Comparison of ENCODE assay signal across 7 cellular contexts in the genomic region with DNA sequence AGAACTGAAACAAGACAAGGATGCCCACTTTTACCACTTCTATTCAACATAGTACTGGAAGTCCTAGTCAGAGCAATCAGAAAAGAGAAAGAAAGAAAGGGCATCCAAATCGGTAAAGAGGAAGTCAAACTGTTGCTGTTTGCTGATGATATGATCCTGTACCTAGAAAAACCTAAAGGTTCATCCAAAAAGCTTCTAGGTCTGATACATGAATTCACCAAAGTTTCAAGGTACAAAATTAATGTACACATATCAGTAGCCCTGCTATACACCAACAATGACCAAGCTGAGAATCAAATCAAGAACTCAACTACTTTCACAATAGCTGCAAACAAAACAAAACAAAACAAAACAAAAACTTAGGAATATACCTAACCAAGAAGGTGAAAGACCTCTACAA.
DNase-seq lines count a peak whose midpoint lies in the region; ATAC-seq, FAIRE-seq and TF ChIP-seq lines count a peak whose summit lies in the region.
"Not testable (repeated sequence)": the region's sequence is repeated elsewhere in the genome, so short reads cannot be mapped to it uniquely, and the experiment has no call there.

No MANE protein-coding gene starts in this region.

- POLR2A ChIA-PET in CD8-positive, alpha-beta memory T cell (lab: Charles Lee): interaction anchor here (1.2 kb wide), 1 partner anchor 8 kb away, joined by 5 read pairs; no protein-coding TSS in a partner anchor
- POLR2A ChIA-PET in GM12878 (lab: Charles Lee): not testable (repeated sequence)

- not testable (repeated sequence) for H3K27me3 ChIP-seq in CD8-positive, alpha-beta memory T cell (ENCODE audit: insufficient read depth, low read length, poor library complexity, severe bottlenecking); GM12878 (replicated peaks in 1 of 2; ENCODE audit: control insufficient read depth in 2 of 2, insufficient read depth in 2 of 2, low read length in 1 of 2)

- SMC1A ChIA-PET in GM12878 (lab: Charles Lee; ENCODE audit: uncharacterized antibody, unreplicated experiment): interaction anchor here (0.5 to 1.0 kb wide), 2 partner anchors 77 to 219 kb away, joined by 3 read pairs; no protein-coding TSS in a partner anchor

- in situ Hi-C loops in GM12878 (cut with MboI): not testable (repeated sequence)

- H2AFZ ChIP-seq in GM12878 (ENCODE audit: control insufficient read depth, low read depth, low read length): not testable (repeated sequence)

- peak; percentile 44 to 75 for ATAC-seq in activated CD4-positive, CD25-positive, alpha-beta regulatory T cell treated with anti-CD3 and anti-CD28 coated beads, Interleukin-2, amount 50 U/mL, for 24 hours
- ATAC-seq in activated CD8-positive, alpha-beta memory T cell treated with anti-CD3 and anti-CD28 coated beads, Interleukin-2, amount 10 ng/mL, durations not matched to agents 7 days and 5 days: peak; percentile 68
- ATAC-seq in GM12878: peak; percentile 71
- ATAC-seq in natural killer cell treated with Interleukin-12 subunit alpha and Interleukin-12 subunit beta and Interleukin-15 and Interleukin-18, amount 100 ng/mL, for 72 hours: peak in 1 of 2 donors; percentile 36

- 0% methylated on average over 1 of the region's 1 CpG for WGBS in GM12878 (ENCODE audit: insufficient coverage, insufficient replicate concordance, low lambda C conversion rate, missing lambda C conversion rate)

- DNase-seq in CD8-positive, alpha-beta memory T cell; activated CD8-positive, alpha-beta memory T cell treated with anti-CD3 and anti-CD28 coated beads, Interleukin-2, amount 10 ng/mL, durations not matched to agents 7 days and 5 days; activated naive CD4-positive, alpha-beta T cell treated with anti-CD3 and anti-CD28 coated beads, Interleukin-2, amount 10 ng/mL, durations not matched to agents 7 days and 5 days; GM12878 (ENCODE audit: low read depth, low spot score); natural killer cell treated with Interleukin-12 subunit alpha and Interleukin-12 subunit beta and Interleukin-15 and Interleukin-18, amount 100 ng/mL, for 72 hours (ENCODE audit: low spot score): not testable (repeated sequence)
- DNase-seq in OCI-M1 (lab: John Stamatoyannopoulos, UW): peak; percentile 11

- TF ChIP-seq CTCF in GM12878 (IDR thresholded peaks at IDR 0.05 in 2 of 3, conservative IDR thresholded peaks at IDR 0.05 in 1 of 3; ENCODE audit: control insufficient read depth in 2 of 3, extremely low read depth in 1 of 3, insufficient read depth in 1 of 3, low read depth in 3 of 3, low read length in 3 of 3): not testable (repeated sequence)

- H3K27me3 Mint-ChIP-seq in CD8-positive, alpha-beta memory T cell; activated naive CD4-positive, alpha-beta T cell treated with anti-CD3 and anti-CD28 coated beads, Interleukin-2, amount 10 ng/mL, durations not matched to agents 7 days and 5 days; natural killer cell treated with Interleukin-12 subunit alpha and Interleukin-12 subunit beta and Interleukin-15 and Interleukin-18, amount 100 ng/mL, for 72 hours: not testable (repeated sequence)
- H3K27me3 Mint-ChIP-seq in activated CD8-positive, alpha-beta memory T cell treated with anti-CD3 and anti-CD28 coated beads, Interleukin-2, amount 10 ng/mL, durations not matched to agents 7 days and 5 days: peaks cover 29% of the 10 kb centered on the region

- H3K4me2 ChIP-seq in GM12878 (ENCODE audit: control insufficient read depth, insufficient read depth): not testable (repeated sequence)

- TF ChIP-seq RAD21 in GM12878 (IDR thresholded peaks at IDR 0.05; ENCODE audit: insufficient read depth, low read depth, low read length): not testable (repeated sequence)

- H3K4me1 Mint-ChIP-seq in CD8-positive, alpha-beta memory T cell: peaks cover 57 to 91% (median 62%) of the 10 kb centered on the region in 3 donors
- H3K4me1 Mint-ChIP-seq in activated CD8-positive, alpha-beta memory T cell treated with anti-CD3 and anti-CD28 coated beads, Interleukin-2, amount 10 ng/mL, durations not matched to agents 7 days and 5 days: peaks cover 43% of the 10 kb centered on the region
- peaks cover 51% of the 10 kb centered on the region for H3K4me1 Mint-ChIP-seq in activated naive CD4-positive, alpha-beta T cell treated with anti-CD3 and anti-CD28 coated beads, Interleukin-2, amount 10 ng/mL, durations not matched to agents 7 days and 5 days
- peaks cover 35 to 40% of the 10 kb centered on the region in 2 donors for H3K4me1 Mint-ChIP-seq in natural killer cell treated with Interleukin-12 subunit alpha and Interleukin-12 subunit beta and Interleukin-15 and Interleukin-18, amount 100 ng/mL, for 72 hours (ENCODE audit: low read depth in 2 of 2)

- not testable (repeated sequence) for H3K36me3 Mint-ChIP-seq in CD8-positive, alpha-beta memory T cell; activated CD8-positive, alpha-beta memory T cell treated with anti-CD3 and anti-CD28 coated beads, Interleukin-2, amount 10 ng/mL, durations not matched to agents 7 days and 5 days; activated naive CD4-positive, alpha-beta T cell treated with anti-CD3 and anti-CD28 coated beads, Interleukin-2, amount 10 ng/mL, durations not matched to agents 7 days and 5 days; natural killer cell treated with Interleukin-12 subunit alpha and Interleukin-12 subunit beta and Interleukin-15 and Interleukin-18, amount 100 ng/mL, for 72 hours

- not testable (repeated sequence) for TF ChIP-seq POLR2A in GM12878 (IDR thresholded peaks at IDR 0.05; ENCODE audit: low read depth, low read length)

- peaks cover 45% of the 10 kb centered on the region for H3K4me1 ChIP-seq in CD8-positive, alpha-beta memory T cell (ENCODE audit: insufficient read depth, low read length)
- not testable (repeated sequence) for H3K4me1 ChIP-seq in GM12878 (ENCODE audit: control insufficient read depth, insufficient read depth, low read length)

- H3K4me3 Mint-ChIP-seq in CD8-positive, alpha-beta memory T cell: peak overlapping the region in 6 of 7 donors; percentile 35 to 67 (median 63)
- H3K4me3 Mint-ChIP-seq in activated CD8-positive, alpha-beta memory T cell treated with anti-CD3 and anti-CD28 coated beads, Interleukin-2, amount 10 ng/mL, durations not matched to agents 7 days and 5 days: peak overlapping the region; percentile 29
- H3K4me3 Mint-ChIP-seq in activated naive CD4-positive, alpha-beta T cell treated with anti-CD3 and anti-CD28 coated beads, Interleukin-2, amount 10 ng/mL, durations not matched to agents 7 days and 5 days: not testable (repeated sequence)
- peak overlapping the region; percentile 23 for H3K4me3 Mint-ChIP-seq in natural killer cell treated with Interleukin-12 subunit alpha and Interleukin-12 subunit beta and Interleukin-15 and Interleukin-18, amount 100 ng/mL, for 72 hours

- H3K9me3 Mint-ChIP-seq in CD8-positive, alpha-beta memory T cell; activated CD8-positive, alpha-beta memory T cell treated with anti-CD3 and anti-CD28 coated beads, Interleukin-2, amount 10 ng/mL, durations not matched to agents 7 days and 5 days (ENCODE audit: low read depth); activated naive CD4-positive, alpha-beta T cell treated with anti-CD3 and anti-CD28 coated beads, Interleukin-2, amount 10 ng/mL, durations not matched to agents 7 days and 5 days; natural killer cell treated with Interleukin-12 subunit alpha and Interleukin-12 subunit beta and Interleukin-15 and Interleukin-18, amount 100 ng/mL, for 72 hours: not testable (repeated sequence)

- not testable (repeated sequence) for H4K20me1 ChIP-seq in GM12878 (ENCODE audit: control insufficient read depth, insufficient read depth)

- not testable (repeated sequence) for H3K36me3 ChIP-seq in CD8-positive, alpha-beta memory T cell (ENCODE audit: insufficient read depth, low read length); GM12878 (ENCODE audit: control insufficient read depth in 2 of 2, insufficient read depth in 2 of 2, low read length in 1 of 2)

- not testable (repeated sequence) for FAIRE-seq in GM12878 (lab: Jason Lieb, UNC)

- H3K27ac ChIP-seq in CD8-positive, alpha-beta memory T cell (ENCODE audit: low read depth, low read length); GM12878 (ENCODE audit: control insufficient read depth, insufficient read depth): not testable (repeated sequence)

- H3K27ac Mint-ChIP-seq in CD8-positive, alpha-beta memory T cell: peak overlapping the region; percentile 6 to 88 (median 66)
- peak overlapping the region; percentile 74 for H3K27ac Mint-ChIP-seq in activated CD8-positive, alpha-beta memory T cell treated with anti-CD3 and anti-CD28 coated beads, Interleukin-2, amount 10 ng/mL, durations not matched to agents 7 days and 5 days
- H3K27ac Mint-ChIP-seq in activated naive CD4-positive, alpha-beta T cell treated with anti-CD3 and anti-CD28 coated beads, Interleukin-2, amount 10 ng/mL, durations not matched to agents 7 days and 5 days: peak overlapping the region; percentile 25
- H3K27ac Mint-ChIP-seq in natural killer cell treated with Interleukin-12 subunit alpha and Interleukin-12 subunit beta and Interleukin-15 and Interleukin-18, amount 100 ng/mL, for 72 hours: peak overlapping the region in 1 of 2 donors; percentile 7

- H3K9ac ChIP-seq in GM12878 (ENCODE audit: control insufficient read depth, insufficient read depth, low read length): not testable (repeated sequence)

- not testable (repeated sequence) for TF ChIP-seq EP300 in GM12878 (IDR thresholded peaks at IDR 0.05; ENCODE audit: borderline replicate concordance in 1 of 2, control insufficient read depth in 1 of 2, low read depth in 2 of 2, low read length in 2 of 2)

- intact Hi-C loops in GM12878 (cut with micrococcal nuclease; ENCODE audit: unreplicated experiment): not testable (repeated sequence)

- not testable (repeated sequence) for H3K79me2 ChIP-seq in GM12878 (ENCODE audit: control insufficient read depth, insufficient read depth, low read length)

- CTCF ChIA-PET in CD8-positive, alpha-beta memory T cell (lab: Charles Lee); activated naive CD4-positive, alpha-beta T cell treated with anti-CD3 and anti-CD28 coated beads, Interleukin-2, amount 10 ng/mL, durations not matched to agents 7 days and 5 days (lab: Charles Lee): not testable (repeated sequence)
- CTCF ChIA-PET in activated CD8-positive, alpha-beta memory T cell treated with anti-CD3 and anti-CD28 coated beads, Interleukin-2, amount 10 ng/mL, durations not matched to agents 7 days and 5 days (lab: Charles Lee): interaction anchor here (0.5 kb wide), 1 partner anchor 172 kb away, joined by 3 read pairs; no protein-coding TSS in a partner anchor
- CTCF ChIA-PET in GM12878 (lab: Yijun Ruan, JAX): interaction anchor here (0.6 kb wide), 1 partner anchor 9 kb away, joined by 3 read pairs; no protein-coding TSS in a partner anchor

- H3K4me3 ChIP-seq in CD8-positive, alpha-beta memory T cell (ENCODE audit: low read length); GM12878: not testable (repeated sequence)

- RAD21 ChIA-PET in GM12878 (lab: Charles Lee; ENCODE audit: unreplicated experiment): not testable (repeated sequence)

- not testable (repeated sequence) for BruUV-seq in GM12878 (replicated peaks; lab: Mats Ljungman, UMichigan)

- not testable (repeated sequence) for H3K9me3 ChIP-seq in CD8-positive, alpha-beta memory T cell (ENCODE audit: low read length); GM12878 (replicated peaks; ENCODE audit: control insufficient read depth, insufficient read depth, low read length)
